Comparison of ENCODE assay signal across 17 cellular contexts in the genomic region with DNA sequence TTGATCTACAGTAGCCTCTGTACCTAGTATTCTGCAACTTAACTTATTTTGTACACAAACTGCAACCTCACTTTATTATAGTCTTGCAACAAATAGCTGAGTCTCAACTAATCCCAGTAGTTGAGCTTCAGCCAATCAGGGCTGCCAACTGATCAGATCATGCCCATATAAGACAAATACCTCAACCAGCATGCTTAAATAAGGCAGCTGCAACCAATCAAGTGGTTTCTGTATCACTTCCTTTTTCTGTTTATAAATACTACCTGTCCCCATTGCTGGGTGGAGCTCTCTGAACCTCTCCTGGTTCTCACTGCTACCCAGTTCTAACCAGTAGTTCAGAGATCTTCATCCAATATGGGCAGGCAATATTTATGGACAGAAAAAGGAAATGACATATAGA.
DNase-seq lines count a peak whose midpoint lies in the region; ATAC-seq and TF ChIP-seq lines count a peak whose summit lies in the region.
"Had no signal": no experiment of that assay in that cellular context is flagged by ENCODE, and none has a peak within 500 bp of the region (broad histone marks: within the 10 kb centered on the region; RNA-seq: fewer than 3 reads in every experiment).

No MANE protein-coding gene starts in this region.

- H3K9me3 Mint-ChIP-seq in glutamatergic neuron (ENCODE audit: unreplicated experiment): no peaks in the 10 kb centered on the region

- no peaks in the 10 kb centered on the region for H3K4me1 ChIP-seq in hepatocyte (ENCODE audit: insufficient read depth)
- H3K4me1 ChIP-seq: BLaER1, thyroid gland had no signal

- H3K27me3 Mint-ChIP-seq in glutamatergic neuron (ENCODE audit: unreplicated experiment): no peaks in the 10 kb centered on the region

- H3K27me3 ChIP-seq in hepatocyte: no peaks in the 10 kb centered on the region
- H3K27me3 ChIP-seq: BLaER1, thyroid gland had no signal

- no peak overlapping the region for H3K27ac ChIP-seq in hepatocyte
- H3K27ac ChIP-seq: BLaER1, thyroid gland had no signal

- no peak for TF ChIP-seq CTCF in glutamatergic neuron (IDR thresholded peaks at IDR 0.05; ENCODE audit: partially characterized antibody, unreplicated experiment)
- TF ChIP-seq CTCF in hepatocyte (IDR thresholded peaks at IDR 0.05; ENCODE audit: poor library complexity): no peak

- no peak overlapping the region for H2AFZ ChIP-seq in hepatocyte

- no peaks in the 10 kb centered on the region for H4K20me1 ChIP-seq in hepatocyte (ENCODE audit: insufficient read depth, poor library complexity, severe bottlenecking)
- H4K20me1 ChIP-seq: BLaER1 had no signal

- no peaks in the 10 kb centered on the region for H3K9me3 ChIP-seq in hepatocyte (ENCODE audit: low read depth)
- H3K9me3 ChIP-seq: BLaER1, thyroid gland had no signal

- no peaks in the 10 kb centered on the region for H3K36me3 Mint-ChIP-seq in glutamatergic neuron (ENCODE audit: unreplicated experiment)

- H3K79me2 ChIP-seq in hepatocyte: no peaks in the 10 kb centered on the region

- no peak overlapping the region for H3K4me2 ChIP-seq in hepatocyte
- H3K4me2 ChIP-seq: BLaER1 had no signal

- no peak overlapping the region for H3K4me3 ChIP-seq in hepatocyte
- H3K4me3 ChIP-seq: BLaER1, mucosa of descending colon, thyroid gland had no signal

- no peak overlapping the region for H3K4me3 Mint-ChIP-seq in glutamatergic neuron (ENCODE audit: unreplicated experiment)
- H3K4me3 Mint-ChIP-seq: HFFc6 had no signal

- no peak for DNase-seq in T1000 (lab: John Stamatoyannopoulos, UW)
- no peak for DNase-seq in glutamatergic neuron
- DNase-seq in hepatocyte (ENCODE audit: low spot score): no peak
- DNase-seq in NCI-H82 treated with DMSO at 0.1 percent for 48 hours (lab: John Stamatoyannopoulos, UW; ENCODE audit: unreplicated experiment): no peak
- DNase-seq: activated CD4-positive, alpha-beta T cell treated with anti-CD3 and anti-CD28 coated beads for 1 hour; GF-D8; HFFc6; mucosa of descending colon; NCI-H2171 treated with DMSO at 0.1 percent for 48 hours; retina; Right ventricle myocardium superior; thyroid gland had no signal

- no peak overlapping the region for H3K27ac Mint-ChIP-seq in glutamatergic neuron (ENCODE audit: unreplicated experiment)
- H3K27ac Mint-ChIP-seq: HFFc6 had no signal

- H3K4me1 Mint-ChIP-seq in glutamatergic neuron (ENCODE audit: low read depth, unreplicated experiment): no peaks in the 10 kb centered on the region

- no peaks in the 10 kb centered on the region for H3K9me2 ChIP-seq in hepatocyte (replicated peaks; ENCODE audit: insufficient read depth)

- H3K36me3 ChIP-seq in hepatocyte (replicated peaks; ENCODE audit: insufficient read depth, low read depth): no peaks in the 10 kb centered on the region
- H3K36me3 ChIP-seq: BLaER1, thyroid gland had no signal

- ATAC-seq in GM18520 (IDR thresholded peaks at IDR 0.05; ENCODE audit: unreplicated experiment) (peak; percentile 74), GM21367 (IDR thresholded peaks at IDR 0.05; ENCODE audit: unreplicated experiment) (peak; percentile 90), HG02970 (IDR thresholded peaks at IDR 0.05; ENCODE audit: low FRiP score, unreplicated experiment) (peak; percentile 61), HG03571 (IDR thresholded peaks at IDR 0.05; ENCODE audit: unreplicated experiment) (peak; percentile 87)
- ATAC-seq: mucosa of descending colon had no signal
